ENCODE assay signal across 1 cellular context in the genomic region with DNA sequence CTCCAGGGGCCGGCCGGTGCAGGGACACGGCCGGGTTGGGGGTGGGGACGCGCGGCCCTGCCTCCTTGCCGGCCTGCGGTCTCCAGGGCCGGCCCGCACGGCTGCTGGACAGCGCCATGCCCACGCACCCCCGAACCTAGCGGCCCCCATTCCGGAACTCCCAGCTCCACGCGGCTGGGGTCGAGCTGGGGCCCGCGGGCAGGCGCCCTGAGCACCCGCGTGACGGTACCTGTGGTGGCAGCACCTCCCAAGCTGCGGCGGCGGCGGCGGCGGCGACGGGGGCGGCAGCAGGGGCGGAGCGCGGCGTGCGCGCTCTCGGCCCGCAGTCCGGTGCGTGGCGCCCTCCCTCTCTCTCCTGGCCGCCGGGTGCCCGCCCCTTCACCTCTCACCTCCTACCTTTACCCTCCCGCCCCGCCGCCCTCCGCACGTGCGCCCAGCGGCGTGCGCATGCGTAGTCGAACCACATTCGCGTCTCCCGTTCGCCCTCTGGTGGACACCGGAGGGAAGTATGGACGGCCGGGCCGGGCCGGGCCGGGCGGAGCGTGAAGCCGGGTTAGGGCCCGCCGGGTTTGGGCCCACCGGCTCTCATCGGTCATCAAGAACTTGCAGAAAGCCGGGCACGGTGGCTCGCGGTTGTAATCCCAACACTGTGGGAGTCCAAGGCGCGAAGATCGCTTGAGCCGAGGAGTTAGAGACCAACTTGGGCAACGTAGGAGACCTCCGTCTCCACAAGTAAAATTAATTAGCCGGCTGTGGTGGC.
TF ChIP-seq lines count a peak whose summit lies in the region.

A gene (minus strand): TSS at position 372 of the 760 bp plus-strand sequence. CDS start 32,948 bp downstream, outside the sequence.

TF ChIP-seq in HepG2, 621 proteins besides CTCF, POLR2A, EP300 and RAD21 (continued from another document and continues in another):
- TF ChIP-seq, protein P1, sequence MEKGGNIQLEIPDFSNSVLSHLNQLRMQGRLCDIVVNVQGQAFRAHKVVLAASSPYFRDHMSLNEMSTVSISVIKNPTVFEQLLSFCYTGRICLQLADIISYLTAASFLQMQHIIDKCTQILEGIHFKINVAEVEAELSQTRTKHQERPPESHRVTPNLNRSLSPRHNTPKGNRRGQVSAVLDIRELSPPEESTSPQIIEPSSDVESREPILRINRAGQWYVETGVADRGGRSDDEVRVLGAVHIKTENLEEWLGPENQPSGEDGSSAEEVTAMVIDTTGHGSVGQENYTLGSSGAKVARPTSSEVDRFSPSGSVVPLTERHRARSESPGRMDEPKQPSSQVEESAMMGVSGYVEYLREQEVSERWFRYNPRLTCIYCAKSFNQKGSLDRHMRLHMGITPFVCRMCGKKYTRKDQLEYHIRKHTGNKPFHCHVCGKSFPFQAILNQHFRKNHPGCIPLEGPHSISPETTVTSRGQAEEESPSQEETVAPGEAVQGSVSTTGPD (CRISPR knock-in tag; IDR thresholded peaks at IDR 0.05) = no peak
- TF ChIP-seq ZFP36L2 (CRISPR knock-in tag; IDR thresholded peaks at IDR 0.05) (no peak), ZBTB7A (CRISPR knock-in tag; IDR thresholded peaks at IDR 0.05) (no peak; the same call in 1 of the 2 replicates), YEATS4 (CRISPR knock-in tag; IDR thresholded peaks at IDR 0.05; ENCODE audit: borderline replicate concordance) (peak; percentile 75; the same call in 1 of the 2 replicates), ATF1 (CRISPR knock-in tag; IDR thresholded peaks at IDR 0.05) (no peak), SNAPC2 (CRISPR knock-in tag; IDR thresholded peaks at IDR 0.05) (no peak), PHF8 (CRISPR knock-in tag; IDR thresholded peaks at IDR 0.05) (peak; percentile 87), CENPT (CRISPR knock-in tag; IDR thresholded peaks at IDR 0.05; ENCODE audit: low read depth) (0 out of 2 replicates have a peak, but pooled peaks have one; percentile 66), ZNF878 (CRISPR knock-in tag; IDR thresholded peaks at IDR 0.05) (no peak), MAZ (IDR thresholded peaks at IDR 0.05; ENCODE audit: borderline replicate concordance, low read depth, low read length) (peak; percentile 82), MAZ (CRISPR knock-in tag; IDR thresholded peaks at IDR 0.05; ENCODE audit: low read depth) (peak; percentile 87), RBAK (CRISPR knock-in tag; IDR thresholded peaks at IDR 0.05) (no peak), ZNF263 (CRISPR knock-in tag; IDR thresholded peaks at IDR 0.05) (no peak), SATB2 (CRISPR knock-in tag; IDR thresholded peaks at IDR 0.05) (no peak), ZFP36 (IDR thresholded peaks at IDR 0.05; ENCODE audit: borderline replicate concordance, low read depth, low read length, partially characterized antibody) (no peak), SMC3 (IDR thresholded peaks at IDR 0.05; ENCODE audit: low read length) (peak; percentile 45), ZNF33A (CRISPR knock-in tag; IDR thresholded peaks at IDR 0.05; ENCODE audit: borderline replicate concordance) (peak; percentile 83; the same call in 1 of the 2 replicates), ZNF260 (CRISPR knock-in tag; IDR thresholded peaks at IDR 0.05; ENCODE audit: borderline replicate concordance, low read depth) (no peak), ZNF557 (CRISPR knock-in tag; IDR thresholded peaks at IDR 0.05) (no peak), MEIS2 (CRISPR knock-in tag; IDR thresholded peaks at IDR 0.05) (no peak), FOSL1 (CRISPR knock-in tag; IDR thresholded peaks at IDR 0.05; ENCODE audit: borderline replicate concordance) (no peak), DNMT1 (CRISPR knock-in tag; IDR thresholded peaks at IDR 0.05) (no peak), MAFG (CRISPR knock-in tag; IDR thresholded peaks at IDR 0.05) (no peak), GTF2F1 (IDR thresholded peaks at IDR 0.05; ENCODE audit: low read length) (no peak), ZNF326 (CRISPR knock-in tag; IDR thresholded peaks at IDR 0.05; ENCODE audit: borderline replicate concordance) (no peak), TAF15 (IDR thresholded peaks at IDR 0.05; ENCODE audit: low read depth, low read length, poor library complexity, severe bottlenecking) (no peak), ZSCAN29 (CRISPR knock-in tag; conservative IDR thresholded peaks at IDR 0.05) (no peak), MEF2D (CRISPR knock-in tag; IDR thresholded peaks at IDR 0.05) (0 out of 2 replicates have a peak, but pooled peaks have one; percentile 34), ZNF329 (CRISPR knock-in tag; IDR thresholded peaks at IDR 0.05; ENCODE audit: low read depth) (peak; percentile 49; the same call in 1 of the 2 replicates)
- TF ChIP-seq, protein P2, sequence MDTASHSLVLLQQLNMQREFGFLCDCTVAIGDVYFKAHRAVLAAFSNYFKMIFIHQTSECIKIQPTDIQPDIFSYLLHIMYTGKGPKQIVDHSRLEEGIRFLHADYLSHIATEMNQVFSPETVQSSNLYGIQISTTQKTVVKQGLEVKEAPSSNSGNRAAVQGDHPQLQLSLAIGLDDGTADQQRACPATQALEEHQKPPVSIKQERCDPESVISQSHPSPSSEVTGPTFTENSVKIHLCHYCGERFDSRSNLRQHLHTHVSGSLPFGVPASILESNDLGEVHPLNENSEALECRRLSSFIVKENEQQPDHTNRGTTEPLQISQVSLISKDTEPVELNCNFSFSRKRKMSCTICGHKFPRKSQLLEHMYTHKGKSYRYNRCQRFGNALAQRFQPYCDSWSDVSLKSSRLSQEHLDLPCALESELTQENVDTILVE (CRISPR knock-in tag; IDR thresholded peaks at IDR 0.05) = peak; percentile 98
- TF ChIP-seq, protein P3, sequence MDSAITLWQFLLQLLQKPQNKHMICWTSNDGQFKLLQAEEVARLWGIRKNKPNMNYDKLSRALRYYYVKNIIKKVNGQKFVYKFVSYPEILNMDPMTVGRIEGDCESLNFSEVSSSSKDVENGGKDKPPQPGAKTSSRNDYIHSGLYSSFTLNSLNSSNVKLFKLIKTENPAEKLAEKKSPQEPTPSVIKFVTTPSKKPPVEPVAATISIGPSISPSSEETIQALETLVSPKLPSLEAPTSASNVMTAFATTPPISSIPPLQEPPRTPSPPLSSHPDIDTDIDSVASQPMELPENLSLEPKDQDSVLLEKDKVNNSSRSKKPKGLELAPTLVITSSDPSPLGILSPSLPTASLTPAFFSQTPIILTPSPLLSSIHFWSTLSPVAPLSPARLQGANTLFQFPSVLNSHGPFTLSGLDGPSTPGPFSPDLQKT (CRISPR knock-in tag; IDR thresholded peaks at IDR 0.05; ENCODE audit: borderline replicate concordance) = no peak
- TF ChIP-seq, protein P4, sequence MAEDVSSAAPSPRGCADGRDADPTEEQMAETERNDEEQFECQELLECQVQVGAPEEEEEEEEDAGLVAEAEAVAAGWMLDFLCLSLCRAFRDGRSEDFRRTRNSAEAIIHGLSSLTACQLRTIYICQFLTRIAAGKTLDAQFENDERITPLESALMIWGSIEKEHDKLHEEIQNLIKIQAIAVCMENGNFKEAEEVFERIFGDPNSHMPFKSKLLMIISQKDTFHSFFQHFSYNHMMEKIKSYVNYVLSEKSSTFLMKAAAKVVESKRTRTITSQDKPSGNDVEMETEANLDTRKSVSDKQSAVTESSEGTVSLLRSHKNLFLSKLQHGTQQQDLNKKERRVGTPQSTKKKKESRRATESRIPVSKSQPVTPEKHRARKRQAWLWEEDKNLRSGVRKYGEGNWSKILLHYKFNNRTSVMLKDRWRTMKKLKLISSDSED (CRISPR knock-in tag; IDR thresholded peaks at IDR 0.05) = no peak
- TF ChIP-seq, protein P5, sequence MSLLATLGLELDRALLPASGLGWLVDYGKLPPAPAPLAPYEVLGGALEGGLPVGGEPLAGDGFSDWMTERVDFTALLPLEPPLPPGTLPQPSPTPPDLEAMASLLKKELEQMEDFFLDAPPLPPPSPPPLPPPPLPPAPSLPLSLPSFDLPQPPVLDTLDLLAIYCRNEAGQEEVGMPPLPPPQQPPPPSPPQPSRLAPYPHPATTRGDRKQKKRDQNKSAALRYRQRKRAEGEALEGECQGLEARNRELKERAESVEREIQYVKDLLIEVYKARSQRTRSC (CRISPR knock-in tag; IDR thresholded peaks at IDR 0.05; ENCODE audit: low read depth) = no peak
- TF ChIP-seq, protein P6, sequence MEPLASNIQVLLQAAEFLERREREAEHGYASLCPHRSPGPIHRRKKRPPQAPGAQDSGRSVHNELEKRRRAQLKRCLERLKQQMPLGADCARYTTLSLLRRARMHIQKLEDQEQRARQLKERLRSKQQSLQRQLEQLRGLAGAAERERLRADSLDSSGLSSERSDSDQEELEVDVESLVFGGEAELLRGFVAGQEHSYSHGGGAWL (CRISPR knock-in tag; IDR thresholded peaks at IDR 0.05) = peak; percentile 85
- TF ChIP-seq, protein P7, sequence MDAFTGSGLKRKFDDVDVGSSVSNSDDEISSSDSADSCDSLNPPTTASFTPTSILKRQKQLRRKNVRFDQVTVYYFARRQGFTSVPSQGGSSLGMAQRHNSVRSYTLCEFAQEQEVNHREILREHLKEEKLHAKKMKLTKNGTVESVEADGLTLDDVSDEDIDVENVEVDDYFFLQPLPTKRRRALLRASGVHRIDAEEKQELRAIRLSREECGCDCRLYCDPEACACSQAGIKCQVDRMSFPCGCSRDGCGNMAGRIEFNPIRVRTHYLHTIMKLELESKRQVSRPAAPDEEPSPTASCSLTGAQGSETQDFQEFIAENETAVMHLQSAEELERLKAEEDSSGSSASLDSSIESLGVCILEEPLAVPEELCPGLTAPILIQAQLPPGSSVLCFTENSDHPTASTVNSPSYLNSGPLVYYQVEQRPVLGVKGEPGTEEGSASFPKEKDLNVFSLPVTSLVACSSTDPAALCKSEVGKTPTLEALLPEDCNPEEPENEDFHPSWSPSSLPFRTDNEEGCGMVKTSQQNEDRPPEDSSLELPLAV (CRISPR knock-in tag; conservative IDR thresholded peaks at IDR 0.05; ENCODE audit: low read depth) = no peak
- TF ChIP-seq, protein P8, sequence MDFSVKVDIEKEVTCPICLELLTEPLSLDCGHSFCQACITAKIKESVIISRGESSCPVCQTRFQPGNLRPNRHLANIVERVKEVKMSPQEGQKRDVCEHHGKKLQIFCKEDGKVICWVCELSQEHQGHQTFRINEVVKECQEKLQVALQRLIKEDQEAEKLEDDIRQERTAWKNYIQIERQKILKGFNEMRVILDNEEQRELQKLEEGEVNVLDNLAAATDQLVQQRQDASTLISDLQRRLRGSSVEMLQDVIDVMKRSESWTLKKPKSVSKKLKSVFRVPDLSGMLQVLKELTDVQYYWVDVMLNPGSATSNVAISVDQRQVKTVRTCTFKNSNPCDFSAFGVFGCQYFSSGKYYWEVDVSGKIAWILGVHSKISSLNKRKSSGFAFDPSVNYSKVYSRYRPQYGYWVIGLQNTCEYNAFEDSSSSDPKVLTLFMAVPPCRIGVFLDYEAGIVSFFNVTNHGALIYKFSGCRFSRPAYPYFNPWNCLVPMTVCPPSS (IDR thresholded peaks at IDR 0.05) = no peak
- TF ChIP-seq, protein P9, sequence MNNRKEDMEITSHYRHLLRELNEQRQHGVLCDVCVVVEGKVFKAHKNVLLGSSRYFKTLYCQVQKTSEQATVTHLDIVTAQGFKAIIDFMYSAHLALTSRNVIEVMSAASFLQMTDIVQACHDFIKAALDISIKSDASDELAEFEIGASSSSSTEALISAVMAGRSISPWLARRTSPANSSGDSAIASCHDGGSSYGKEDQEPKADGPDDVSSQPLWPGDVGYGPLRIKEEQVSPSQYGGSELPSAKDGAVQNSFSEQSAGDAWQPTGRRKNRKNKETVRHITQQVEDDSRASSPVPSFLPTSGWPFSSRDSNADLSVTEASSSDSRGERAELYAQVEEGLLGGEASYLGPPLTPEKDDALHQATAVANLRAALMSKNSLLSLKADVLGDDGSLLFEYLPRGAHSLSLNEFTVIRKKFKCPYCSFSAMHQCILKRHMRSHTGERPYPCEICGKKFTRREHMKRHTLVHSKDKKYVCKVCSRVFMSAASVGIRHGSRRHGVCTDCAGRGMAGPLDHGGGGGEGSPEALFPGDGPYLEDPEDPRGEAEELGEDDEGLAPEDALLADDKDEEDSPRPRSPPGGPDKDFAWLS (CRISPR knock-in tag; IDR thresholded peaks at IDR 0.05; ENCODE audit: borderline replicate concordance) = no peak
- TF ChIP-seq, protein P10, sequence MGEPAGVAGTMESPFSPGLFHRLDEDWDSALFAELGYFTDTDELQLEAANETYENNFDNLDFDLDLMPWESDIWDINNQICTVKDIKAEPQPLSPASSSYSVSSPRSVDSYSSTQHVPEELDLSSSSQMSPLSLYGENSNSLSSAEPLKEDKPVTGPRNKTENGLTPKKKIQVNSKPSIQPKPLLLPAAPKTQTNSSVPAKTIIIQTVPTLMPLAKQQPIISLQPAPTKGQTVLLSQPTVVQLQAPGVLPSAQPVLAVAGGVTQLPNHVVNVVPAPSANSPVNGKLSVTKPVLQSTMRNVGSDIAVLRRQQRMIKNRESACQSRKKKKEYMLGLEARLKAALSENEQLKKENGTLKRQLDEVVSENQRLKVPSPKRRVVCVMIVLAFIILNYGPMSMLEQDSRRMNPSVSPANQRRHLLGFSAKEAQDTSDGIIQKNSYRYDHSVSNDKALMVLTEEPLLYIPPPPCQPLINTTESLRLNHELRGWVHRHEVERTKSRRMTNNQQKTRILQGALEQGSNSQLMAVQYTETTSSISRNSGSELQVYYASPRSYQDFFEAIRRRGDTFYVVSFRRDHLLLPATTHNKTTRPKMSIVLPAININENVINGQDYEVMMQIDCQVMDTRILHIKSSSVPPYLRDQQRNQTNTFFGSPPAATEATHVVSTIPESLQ (CRISPR knock-in tag; conservative IDR thresholded peaks at IDR 0.05) = no peak
- TF ChIP-seq, protein P11, sequence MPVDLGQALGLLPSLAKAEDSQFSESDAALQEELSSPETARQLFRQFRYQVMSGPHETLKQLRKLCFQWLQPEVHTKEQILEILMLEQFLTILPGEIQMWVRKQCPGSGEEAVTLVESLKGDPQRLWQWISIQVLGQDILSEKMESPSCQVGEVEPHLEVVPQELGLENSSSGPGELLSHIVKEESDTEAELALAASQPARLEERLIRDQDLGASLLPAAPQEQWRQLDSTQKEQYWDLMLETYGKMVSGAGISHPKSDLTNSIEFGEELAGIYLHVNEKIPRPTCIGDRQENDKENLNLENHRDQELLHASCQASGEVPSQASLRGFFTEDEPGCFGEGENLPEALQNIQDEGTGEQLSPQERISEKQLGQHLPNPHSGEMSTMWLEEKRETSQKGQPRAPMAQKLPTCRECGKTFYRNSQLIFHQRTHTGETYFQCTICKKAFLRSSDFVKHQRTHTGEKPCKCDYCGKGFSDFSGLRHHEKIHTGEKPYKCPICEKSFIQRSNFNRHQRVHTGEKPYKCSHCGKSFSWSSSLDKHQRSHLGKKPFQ (CRISPR knock-in tag; IDR thresholded peaks at IDR 0.05; ENCODE audit: insufficient replicate concordance) = peak; percentile 80
- TF ChIP-seq, protein P12, sequence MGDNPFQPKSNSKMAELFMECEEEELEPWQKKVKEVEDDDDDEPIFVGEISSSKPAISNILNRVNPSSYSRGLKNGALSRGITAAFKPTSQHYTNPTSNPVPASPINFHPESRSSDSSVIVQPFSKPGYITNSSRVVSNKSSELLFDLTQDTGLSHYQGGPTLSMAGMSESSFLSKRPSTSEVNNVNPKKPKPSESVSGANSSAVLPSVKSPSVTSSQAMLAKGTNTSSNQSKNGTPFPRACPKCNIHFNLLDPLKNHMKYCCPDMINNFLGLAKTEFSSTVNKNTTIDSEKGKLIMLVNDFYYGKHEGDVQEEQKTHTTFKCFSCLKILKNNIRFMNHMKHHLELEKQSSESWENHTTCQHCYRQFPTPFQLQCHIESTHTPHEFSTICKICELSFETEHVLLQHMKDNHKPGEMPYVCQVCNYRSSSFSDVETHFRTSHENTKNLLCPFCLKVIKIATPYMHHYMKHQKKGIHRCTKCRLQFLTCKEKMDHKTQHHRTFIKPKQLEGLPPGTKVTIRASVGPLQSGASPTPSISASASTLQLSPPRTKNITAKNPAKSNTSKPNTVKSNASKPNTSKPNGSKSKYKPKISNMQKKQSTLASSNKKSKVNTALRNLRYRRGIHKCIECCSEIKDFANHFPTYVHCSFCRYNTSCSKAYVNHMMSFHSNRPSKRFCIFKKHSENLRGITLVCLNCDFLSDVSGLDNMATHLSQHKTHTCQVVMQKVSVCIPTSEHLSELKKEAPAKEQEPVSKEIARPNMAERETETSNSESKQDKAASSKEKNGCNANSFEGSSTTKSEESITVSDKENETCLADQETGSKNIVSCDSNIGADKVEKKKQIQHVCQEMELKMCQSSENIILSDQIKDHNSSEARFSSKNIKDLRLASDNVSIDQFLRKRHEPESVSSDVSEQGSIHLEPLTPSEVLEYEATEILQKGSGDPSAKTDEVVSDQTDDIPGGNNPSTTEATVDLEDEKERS (CRISPR knock-in tag; IDR thresholded peaks at IDR 0.05) = no peak
